ENCODE assay signal across 8 cellular contexts in the genomic region with DNA sequence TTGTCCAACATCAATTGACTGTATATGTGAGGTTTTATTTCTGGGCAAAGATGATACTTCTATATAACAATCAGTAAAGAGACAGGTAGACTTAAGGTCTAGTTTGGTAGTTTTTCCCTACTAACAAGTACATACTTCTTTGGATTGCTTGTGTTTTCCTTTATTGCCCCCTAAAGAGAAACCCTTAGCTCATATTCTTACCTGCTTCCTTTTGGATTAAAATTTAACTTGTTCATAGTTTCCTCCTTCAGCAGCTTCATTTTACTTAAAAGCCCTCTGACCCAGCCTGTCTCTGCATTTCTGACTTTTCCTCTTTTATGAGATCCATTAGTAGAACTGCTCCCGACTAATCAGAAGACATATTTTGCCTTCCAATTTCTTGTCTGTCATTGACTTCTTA.
"Had no signal": no experiment of that assay in that cellular context is flagged by ENCODE, and none has a peak within 500 bp of the region (broad histone marks: within the 10 kb centered on the region; RNA-seq: fewer than 3 reads in every experiment).

No MANE protein-coding gene starts in this region.

- H3K9me3 ChIP-seq: HAP-1 had no signal

- ATAC-seq: HCT116, HepG2 had no signal

- H3K4me3 ChIP-seq: GM23248, HAP-1 had no signal

- H3K36me3 ChIP-seq: HAP-1 had no signal

- H3K27ac ChIP-seq: GM23248, HL-60 had no signal

- H2AFZ ChIP-seq: GM23248 had no signal

- DNase-seq: GM23248, GOT3, H7, HFFc6 had no signal

- H3K9ac ChIP-seq: GM23248 had no signal
